12 cellular contexts compared by ENCODE assay signal in genomic region chr19:14542721-14543328, GRCh38. TPM values are rescaled to one million over a fixed set of nuclear protein-coding genes. Genes with fewer than 3 reads are reported as not detected.
DNase-seq lines count a peak whose midpoint lies in the region; ATAC-seq and TF ChIP-seq lines count a peak whose summit lies in the region.
"Had no signal": no experiment of that assay in that cellular context is flagged by ENCODE, and none has a peak within 500 bp of the region (broad histone marks: within the 10 kb centered on the region; RNA-seq: fewer than 3 reads in every experiment).

No MANE protein-coding gene starts in this region.

- H3K27me3 ChIP-seq in left lung: no peaks in the 10 kb centered on the region

- H3K9me3 ChIP-seq in left lung: no peaks in the 10 kb centered on the region
- H3K9me3 ChIP-seq: Caco-2 had no signal

- no peak overlapping the region for H3K4me3 ChIP-seq in left lung

- H3K36me3 ChIP-seq in left lung: no peaks in the 10 kb centered on the region

- intact Hi-C loops in left lung (cut with DNase I): no loop called here

- peaks cover 0 to 9% of the 10 kb centered on the region in 2 donors for H3K4me1 ChIP-seq in left lung

- ATAC-seq in left lung: peak; percentile 63
- ATAC-seq in GM21576 (IDR thresholded peaks at IDR 0.05; ENCODE audit: unreplicated experiment): no peak
- ATAC-seq in GM18909 (IDR thresholded peaks at IDR 0.05; ENCODE audit: poor library complexity, unreplicated experiment): no peak

- DNase-seq in Ammon's horn (ENCODE audit: low spot score): peak; percentile 69
- DNase-seq in HT-29 (ENCODE audit: low spot score): peak; percentile 27
- no peak for DNase-seq in left lung
- DNase-seq in cortex of kidney (lab: John Stamatoyannopoulos, UW): no peak
- DNase-seq in NCI-H2196 (lab: John Stamatoyannopoulos, UW; ENCODE audit: unreplicated experiment): no peak
- DNase-seq: NCI-H446, T-helper 1 cell had no signal

- no peak for TF ChIP-seq CTCF in left lung (IDR thresholded peaks at IDR 0.05)

- H3K27ac ChIP-seq in cingulate gyrus (ENCODE audit: low read depth, low read length) (peak overlapping the region; percentile 91), left lung (no peak overlapping the region)

RNA-seq across cellular contexts. Expression of gene TECR, which starts 13.4 kb away (rescaled TPM):
- total RNA-seq in HT-29 (2014; rRNA removed; shearing (Covaris generic)): 117 and 146 TPM in 2 replicates
- 100 to 1,000 TPM; 119 to 122 TPM for total RNA-seq in left lung

RNA-seq across cellular contexts. Expression of gene DNAJB1, which starts 24.6 kb away (rescaled TPM):
- 77.7 and 79.9 TPM in 2 replicates for total RNA-seq in HT-29 (2014; rRNA removed; shearing (Covaris generic))
- 100 to 1,000 TPM; 107 to 110 TPM for total RNA-seq in left lung

RNA-seq across cellular contexts. Expression of gene NDUFB7, which starts 29.0 kb away (rescaled TPM):
- total RNA-seq in HT-29 (2014; rRNA removed; shearing (Covaris generic)): 482 and 492 TPM in 2 replicates
- 100 to 1,000 TPM; 112 to 125 TPM for total RNA-seq in left lung

RNA-seq across cellular contexts. Expression of gene CLEC17A, which starts 40.1 kb away (rescaled TPM):
- total RNA-seq in HT-29 (2014; rRNA removed; shearing (Covaris generic)): not detected in 2 replicates
- total RNA-seq in left lung: under 1 TPM in 1 of 2 donors, not detected in 1; 0.16 TPM
- total RNA-seq: Caco-2, pulmonary artery endothelial cell had no signal

RNA-seq across cellular contexts. Expression of gene GIPC1, which starts 46.9 kb away (rescaled TPM):
- total RNA-seq in HT-29 (2014; rRNA removed; shearing (Covaris generic)): 296 and 305 TPM in 2 replicates
- total RNA-seq in left lung: 100 to 1,000 TPM; 120 to 154 TPM

Comparison
In these comparisons a context has a peak if more than half of its experiments do, and no peak if none do; other contexts are left out.
1. DNase-seq: peak in Ammon's horn (single experiment) and HT-29 (single experiment); none in left lung (0 of 2), cortex of kidney (single experiment) and NCI-H2196 (single experiment).